Comparison of ENCODE assay signal across 13 cellular contexts in genomic region chr2:98917031-98917459, GRCh38. TPM values are rescaled to one million over a fixed set of nuclear protein-coding genes. Genes with fewer than 3 reads are reported as not detected.
DNase-seq lines count a peak whose midpoint lies in the region; ATAC-seq and TF ChIP-seq lines count a peak whose summit lies in the region.
"Had no signal": no experiment of that assay in that cellular context is flagged by ENCODE, and none has a peak within 500 bp of the region (broad histone marks: within the 10 kb centered on the region; RNA-seq: fewer than 3 reads in every experiment).

No MANE protein-coding gene starts in this region.

- H3K36me3 Mint-ChIP-seq in activated T-cell treated with anti-CD3 and anti-CD28 coated beads, Interleukin-2, amount 50 U/mL, for 72 hours (ENCODE audit: insufficient read depth in 2 of 2): no peaks in the 10 kb centered on the region

- H3K4me3 ChIP-seq in PC-3 (ENCODE audit: low read length) (no peak overlapping the region), epithelial cell of esophagus (ENCODE audit: low read length) (no peak overlapping the region)

- no peaks in the 10 kb centered on the region for H3K36me3 ChIP-seq in PC-3 (ENCODE audit: low read depth, low read length)

- POLR2A ChIA-PET in PC-3 (lab: Charles Lee; ENCODE audit: unreplicated experiment): no interaction called here

- H3K9ac ChIP-seq in PC-3 (ENCODE audit: low read length): no peak overlapping the region

- intact Hi-C loops in PC-3 (cut with micrococcal nuclease): loop anchor here (10.0 kb wide), 2 partner anchors 52 to 272 kb away; no protein-coding TSS in a partner anchor

- 0 out of 2 replicates have a peak overlapping the region, but pooled peaks have one; percentile 10 for H3K27ac ChIP-seq in PC-3 (ENCODE audit: low read length)

- no peaks in the 10 kb centered on the region for H3K9me3 ChIP-seq in PC-3 (ENCODE audit: low read length)

- peak; percentile 49 for ATAC-seq in PC-3
- no peak for ATAC-seq in activated T-cell treated with anti-CD3 and anti-CD28 coated beads, Interleukin-2, amount 50 U/mL, for 72 hours (replicated peaks in 1 of 2)

- H3K4me1 ChIP-seq in PC-3 (ENCODE audit: insufficient read depth, low read length): peaks cover 44% of the 10 kb centered on the region

- no peak overlapping the region for H3K27ac Mint-ChIP-seq in activated T-cell treated with anti-CD3 and anti-CD28 coated beads, Interleukin-2, amount 50 U/mL, for 72 hours
- H3K27ac Mint-ChIP-seq: activated T-helper 2 cell treated with anti-CD3 and anti-CD28 coated beads, Interferon-gamma antibody, Interleukin-2, Interleukin-4, amounts not matched to agents 10 μg/mL and 5 μg/mL and 100 μg/mL, durations not matched to agents 14 hours and 24 hours and 36 hours had no signal

- no peak overlapping the region for H3K4me3 Mint-ChIP-seq in activated T-cell treated with anti-CD3 and anti-CD28 coated beads, Interleukin-2, amount 50 U/mL, for 72 hours

- no peaks in the 10 kb centered on the region for H3F3A ChIP-seq in PC-3 (ENCODE audit: low read length, unreplicated experiment)

- no peak overlapping the region for H2AFZ ChIP-seq in PC-3 (ENCODE audit: low read length)

- no TSS peak for BruUV-seq in PC-3 (replicated peaks; lab: Mats Ljungman, UMichigan)

- no peaks in the 10 kb centered on the region for H3K79me2 ChIP-seq in PC-3 (ENCODE audit: low read length)

- H3K4me2 ChIP-seq in PC-3 (ENCODE audit: low read length): 0 out of 2 replicates have a peak overlapping the region, but pooled peaks have one; percentile 9

- H3K9me3 Mint-ChIP-seq in activated T-cell treated with anti-CD3 and anti-CD28 coated beads, Interleukin-2, amount 50 U/mL, for 72 hours: no peaks in the 10 kb centered on the region
- H3K9me3 Mint-ChIP-seq: activated T-helper 2 cell treated with anti-CD3 and anti-CD28 coated beads, Interferon-gamma antibody, Interleukin-2, Interleukin-4, amounts not matched to agents 10 μg/mL and 5 μg/mL and 100 μg/mL, durations not matched to agents 14 hours and 24 hours and 36 hours had no signal

- no peaks in the 10 kb centered on the region for H3K27me3 ChIP-seq in PC-3 (ENCODE audit: low read length)

- CTCF ChIA-PET in PC-3 (lab: Charles Lee): no interaction called here

- H3K27me3 Mint-ChIP-seq in activated T-cell treated with anti-CD3 and anti-CD28 coated beads, Interleukin-2, amount 50 U/mL, for 72 hours (ENCODE audit: low read depth): peaks cover 31% of the 10 kb centered on the region

- TF ChIP-seq CTCF in PC-3 (conservative IDR thresholded peaks at IDR 0.05; ENCODE audit: low read depth, low read length): no peak
- TF ChIP-seq CTCF in epithelial cell of esophagus (IDR thresholded peaks at IDR 0.05; ENCODE audit: insufficient read depth, low read depth, low read length, missing control alignments): no peak

- H3K4me1 Mint-ChIP-seq in activated T-cell treated with anti-CD3 and anti-CD28 coated beads, Interleukin-2, amount 50 U/mL, for 72 hours (ENCODE audit: low read depth): peaks cover 8% of the 10 kb centered on the region

- H3K9me2 ChIP-seq in PC-3 (replicated peaks; ENCODE audit: low read length): no peaks in the 10 kb centered on the region

- H4K20me1 ChIP-seq in PC-3 (ENCODE audit: low read length): no peaks in the 10 kb centered on the region

- DNase-seq in DMS53 (lab: John Stamatoyannopoulos, UW) (peak; percentile 80), PC-3 (peak; percentile 84), epithelial cell of esophagus (ENCODE audit: low read depth) (peak; percentile 89), occipital lobe (lab: John Stamatoyannopoulos, UW) (peak; percentile 51), OCI-M2 (lab: John Stamatoyannopoulos, UW; ENCODE audit: unreplicated experiment) (no peak), NCI-H1436 (lab: John Stamatoyannopoulos, UW) (no peak)
- DNase-seq in activated T-cell treated with anti-CD3 and anti-CD28 coated beads, Interleukin-2, amount 50 U/mL, for 72 hours: no peak
- no peak for DNase-seq in activated CD4-positive, alpha-beta T cell treated with anti-CD3 and anti-CD28 coated beads for 48 hours
- DNase-seq: DND-41; NCI-H1105; stimulated activated CD4-positive, alpha-beta T cell treated with anti-CD3 and anti-CD28 coated beads, Interleukin-15, amount 100 ng/mL, for 24 hours; stimulated activated naive CD4-positive, alpha-beta T cell had no signal

RNA-seq across cellular contexts. Expression of gene CRACDL, which starts 19.0 kb away (rescaled TPM):
- 0.40 TPM in 1 of 2 replicates, not detected in the other for total RNA-seq in PC-3 (2014; rRNA removed)
- total RNA-seq in occipital lobe: 2.3 TPM
- under 1 TPM; 0.19 to 0.79 TPM for total RNA-seq in activated T-cell treated with anti-CD3 and anti-CD28 coated beads, Interleukin-2, amount 50 U/mL, for 72 hours

Comparison
In these comparisons a context has a peak if more than half of its experiments do, and no peak if none do; other contexts are left out.
1. DNase-seq: peak in DMS53 (single experiment), PC-3 (single experiment), epithelial cell of esophagus (single experiment) and occipital lobe (single experiment); none in OCI-M2 (single experiment), activated T-cell treated with anti-CD3 and anti-CD28 coated beads, Interleukin-2, amount 50 U/mL, for 72 hours (0 of 2), activated CD4-positive, alpha-beta T cell treated with anti-CD3 and anti-CD28 coated beads for 48 hours (single experiment) and NCI-H1436 (single experiment).